20 cellular contexts compared by ENCODE assay signal in genomic region chr4:134328741-134329140, GRCh38.
A peak's percentile ranks its signal among the peaks of the same experiment; 100 is the strongest.
DNase-seq lines count a peak whose midpoint lies in the region; ATAC-seq and TF ChIP-seq lines count a peak whose summit lies in the region.
"Had no signal": no experiment of that assay in that cellular context is flagged by ENCODE, and none has a peak within 500 bp of the region (broad histone marks: within the 10 kb centered on the region; RNA-seq: fewer than 3 reads in every experiment).

No MANE protein-coding gene starts in this region.

- H3K27me3 ChIP-seq in mesendoderm (ENCODE audit: insufficient read depth, low read length, poor library complexity) (no peaks in the 10 kb centered on the region), WERI-Rb-1 (ENCODE audit: insufficient read depth, low read depth, severe bottlenecking) (no peaks in the 10 kb centered on the region)
- H3K27me3 ChIP-seq: BLaER1 had no signal

- H3K27me3 Mint-ChIP-seq in WTC11 (ENCODE audit: low read depth) = no peaks in the 10 kb centered on the region

- H3K4ac ChIP-seq in mesendoderm (ENCODE audit: low read depth, low read length) = no peak overlapping the region

- H2AK5ac ChIP-seq in mesendoderm (ENCODE audit: low read length) = no peak overlapping the region

- no peaks in the 10 kb centered on the region for H3K9me3 ChIP-seq in WERI-Rb-1 (ENCODE audit: severe bottlenecking)

- H3K9ac ChIP-seq in mesendoderm (ENCODE audit: low read length) = no peak overlapping the region
- H3K9ac ChIP-seq: BLaER1 had no signal

- no peaks in the 10 kb centered on the region for H3K79me1 ChIP-seq in mesendoderm (ENCODE audit: low read length)

- no peak overlapping the region for H4K8ac ChIP-seq in mesendoderm (ENCODE audit: low read depth, low read length)

- H3K27ac ChIP-seq in mesendoderm (ENCODE audit: low read depth, low read length) = no peak overlapping the region
- no peak overlapping the region for H3K27ac ChIP-seq in WERI-Rb-1
- H3K27ac ChIP-seq: BLaER1 had no signal

- no peaks in the 10 kb centered on the region for H3K4me1 ChIP-seq in mesendoderm (ENCODE audit: control insufficient read depth, low read depth, low read length)
- H3K4me1 ChIP-seq: BLaER1 had no signal

- no peak overlapping the region for H3K4me2 ChIP-seq in mesendoderm (ENCODE audit: low read length)
- H3K4me2 ChIP-seq: BLaER1 had no signal

- TF ChIP-seq CTCF in WTC11 (IDR thresholded peaks at IDR 0.05) (no peak), WERI-Rb-1 (IDR thresholded peaks at IDR 0.05; ENCODE audit: low read depth, low read length) (no peak)

- H3K27ac Mint-ChIP-seq in WTC11 = no peak overlapping the region
- H3K27ac Mint-ChIP-seq: T-helper 2 cell treated with Interferon-gamma antibody and Interleukin-4, amounts not matched to agents 5 μg/mL and 100 μg/mL, for 36 hours had no signal

- no peak overlapping the region for H3K4me3 Mint-ChIP-seq in WTC11
- H3K4me3 Mint-ChIP-seq: T-helper 2 cell treated with Interferon-gamma antibody and Interleukin-4, amounts not matched to agents 5 μg/mL and 100 μg/mL, for 36 hours had no signal

- H3K36me3 ChIP-seq in mesendoderm (ENCODE audit: control insufficient read depth, insufficient read depth, low read length) (no peaks in the 10 kb centered on the region), WERI-Rb-1 (no peaks in the 10 kb centered on the region)
- H3K36me3 ChIP-seq: BLaER1 had no signal

- no peak overlapping the region for H3K56ac ChIP-seq in mesendoderm (ENCODE audit: low read length)

- no peak overlapping the region for H4K5ac ChIP-seq in mesendoderm (ENCODE audit: low read length)

- H3K18ac ChIP-seq in mesendoderm (ENCODE audit: low read length) = no peak overlapping the region

- peaks cover 17% of the 10 kb centered on the region for H3K9me3 Mint-ChIP-seq in WTC11

- H3K4me3 ChIP-seq in mesendoderm (ENCODE audit: low read length) = no peak overlapping the region
- no peak overlapping the region for H3K4me3 ChIP-seq in WERI-Rb-1 (ENCODE audit: low read depth, low read length)
- H3K4me3 ChIP-seq: BLaER1 had no signal

- no peak overlapping the region for H2BK120ac ChIP-seq in mesendoderm (ENCODE audit: low read depth, low read length)

- POLR2A ChIA-PET in WTC11 (lab: Charles Lee) = no interaction called here

- peak; percentile 0 for DNase-seq in DMS 273 (lab: John Stamatoyannopoulos, UW; ENCODE audit: unreplicated experiment)
- DNase-seq in DMS 273 treated with DMSO at 0.1 percent for 48 hours (lab: John Stamatoyannopoulos, UW) = no peak
- DNase-seq in HuH-7 (ENCODE audit: low spot score) = peak; percentile 16
- no peak for DNase-seq in WTC11 (ENCODE audit: low spot score)
- DNase-seq in mesendoderm = peak; percentile 13
- DNase-seq in WERI-Rb-1 = no peak
- no peak for DNase-seq in C1 segment of cervical spinal cord (lab: John Stamatoyannopoulos, UW)
- DNase-seq: 8988T, DMS53, Kasumi-1, NCI-H1417, NCI-H2029 treated with DMSO at 0.1 percent for 48 hours, NCI-H345, NCI-H748 treated with DMSO at 0.1 percent for 48 hours, SIG-M5, SW 1271 had no signal

- H3K79me2 ChIP-seq in mesendoderm (ENCODE audit: control insufficient read depth, insufficient read depth, low read length) = no peaks in the 10 kb centered on the region

- no peak overlapping the region for H3K23ac ChIP-seq in mesendoderm (ENCODE audit: low read length)

- no CpG with 5 or more reads among the region's 9 CpGs for WGBS in mesendoderm (ENCODE audit: extremely low coverage, insufficient coverage, low lambda C conversion rate)

- CTCF ChIA-PET in WTC11 (lab: Charles Lee) = interaction anchor here (0.6 kb wide), 2 partner anchors 140 to 263 kb away, joined by 4 to 6 read pairs; no protein-coding TSS in a partner anchor

- ATAC-seq in WTC11 = peak; percentile 62
- no peak for ATAC-seq in GM18861 (IDR thresholded peaks at IDR 0.05; ENCODE audit: unreplicated experiment)
- ATAC-seq: Panc1 had no signal

- no peaks in the 10 kb centered on the region for H3K4me1 Mint-ChIP-seq in WTC11

- no peak overlapping the region for H2BK5ac ChIP-seq in mesendoderm (ENCODE audit: low read length)

- H3K36me3 Mint-ChIP-seq in WTC11 = peaks cover 5% of the 10 kb centered on the region; the same call in 1 of the 2 replicates

- H2BK15ac ChIP-seq in mesendoderm (replicated peaks; ENCODE audit: low read depth) = no peak overlapping the region

TF ChIP-seq in WTC11, 78 proteins besides CTCF, POLR2A, EP300 and RAD21:
- TF ChIP-seq MXD4 (CRISPR knock-in tag; IDR thresholded peaks at IDR 0.05; ENCODE audit: borderline replicate concordance) = no peak
- no peak for TF ChIP-seq SMAD4 (CRISPR knock-in tag; IDR thresholded peaks at IDR 0.05)
- no peak for TF ChIP-seq MLX (CRISPR knock-in tag; IDR thresholded peaks at IDR 0.05)
- no peak for TF ChIP-seq SMAD3 (CRISPR knock-in tag; IDR thresholded peaks at IDR 0.05; ENCODE audit: borderline replicate concordance)
- no peak for TF ChIP-seq E2F4 (CRISPR knock-in tag; IDR thresholded peaks at IDR 0.05; ENCODE audit: borderline replicate concordance, low read depth)
- TF ChIP-seq ZNF425 (CRISPR knock-in tag; conservative IDR thresholded peaks at IDR 0.05) = no peak
- TF ChIP-seq NR3C1 (CRISPR knock-in tag; conservative IDR thresholded peaks at IDR 0.05; ENCODE audit: low read depth) = no peak
TF ChIP-seq in WTC11: peak in this region for 0.

Comparison
In these comparisons a context has a peak if more than half of its experiments do, and no peak if none do; other contexts are left out.
1. DNase-seq: peak in DMS 273 (single experiment), HuH-7 (single experiment) and mesendoderm (single experiment); none in DMS 273 treated with DMSO at 0.1 percent for 48 hours (single experiment), WTC11 (single experiment), WERI-Rb-1 (single experiment) and C1 segment of cervical spinal cord (0 of 14).